Comparison of ENCODE assay signal across 10 cellular contexts in the genomic region with DNA sequence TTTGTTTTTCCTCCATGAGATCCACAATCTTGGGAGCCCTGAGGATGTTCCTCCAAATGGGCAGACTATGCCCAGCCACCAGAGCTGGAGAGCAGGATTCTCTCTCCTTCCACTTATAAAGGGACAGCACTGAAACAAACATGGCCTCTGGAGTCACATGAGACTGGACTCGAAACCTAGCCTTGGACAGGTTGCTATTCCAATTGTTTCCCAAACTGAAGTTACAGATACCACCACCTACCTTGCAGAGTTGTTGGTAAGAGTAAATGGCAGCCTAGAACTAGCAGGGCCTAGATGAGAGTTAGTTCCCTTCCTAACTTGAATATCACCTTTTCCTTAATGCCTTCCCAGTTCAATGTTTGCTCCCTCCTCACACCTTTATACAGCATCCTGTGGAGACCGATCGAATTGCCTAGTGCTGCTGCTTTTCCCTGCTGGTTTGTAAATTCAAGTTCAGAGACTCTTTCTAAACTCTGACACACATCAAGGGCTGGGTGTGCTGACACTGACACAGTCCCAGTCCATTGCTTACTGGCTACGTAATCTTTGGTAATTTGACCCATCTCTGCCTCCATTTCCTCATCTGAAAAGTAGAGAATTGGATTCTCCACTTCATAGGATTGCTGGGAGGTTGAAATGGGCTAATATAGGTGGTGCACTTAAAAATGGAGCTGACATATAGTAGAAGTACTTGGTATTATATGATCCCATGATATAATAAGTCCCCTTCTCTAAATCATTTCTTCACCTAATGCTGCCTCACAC. TPM values are rescaled to one million over a fixed set of nuclear protein-coding genes. Genes with fewer than 3 reads are reported as not detected.
DNase-seq lines count a peak whose midpoint lies in the region; ATAC-seq and TF ChIP-seq lines count a peak whose summit lies in the region.
"Had no signal": no experiment of that assay in that cellular context is flagged by ENCODE, and none has a peak within 500 bp of the region (broad histone marks: within the 10 kb centered on the region; RNA-seq: fewer than 3 reads in every experiment).

No MANE protein-coding gene starts in this region.

- H3K9me3 Mint-ChIP-seq in CD4-positive, alpha-beta T cell: no peaks in the 10 kb centered on the region

- no peak overlapping the region for H3K27ac ChIP-seq in CD4-positive, alpha-beta T cell (ENCODE audit: low read depth, low read length)
- H3K27ac ChIP-seq in Karpas-422 (ENCODE audit: low read length) (no peak overlapping the region), colonic mucosa (peak overlapping the region; percentile 90), osteoblast (ENCODE audit: low read depth, low read length) (peak overlapping the region; percentile 81)

- H3K79me2 ChIP-seq in Karpas-422 (ENCODE audit: low read length) (peaks cover 24% of the 10 kb centered on the region), osteoblast (ENCODE audit: insufficient read depth, low read length) (peaks cover 32% of the 10 kb centered on the region)

- H3K27me3 Mint-ChIP-seq in CD4-positive, alpha-beta T cell: no peaks in the 10 kb centered on the region

- peak overlapping the region; percentile 54 for H3K4me3 Mint-ChIP-seq in CD4-positive, alpha-beta T cell

- peak overlapping the region; percentile 92 for H3K4me2 ChIP-seq in Karpas-422 (ENCODE audit: low read depth, low read length, poor library complexity, severe bottlenecking)
- peak overlapping the region; percentile 93 for H3K4me2 ChIP-seq in osteoblast (ENCODE audit: insufficient read depth, low read length)

- no peaks in the 10 kb centered on the region for H3K27me3 ChIP-seq in CD4-positive, alpha-beta T cell (ENCODE audit: control insufficient read depth, insufficient read depth, low read length)
- H3K27me3 ChIP-seq in Karpas-422 (ENCODE audit: low read length) (no peaks in the 10 kb centered on the region), colonic mucosa (no peaks in the 10 kb centered on the region), osteoblast (ENCODE audit: insufficient read depth, low read length) (no peaks in the 10 kb centered on the region)

- H3K4me1 ChIP-seq in Karpas-422 (ENCODE audit: low read length) (peaks cover 38% of the 10 kb centered on the region), colonic mucosa (peaks cover 10% of the 10 kb centered on the region), osteoblast (ENCODE audit: insufficient read depth, low read length) (peaks cover 27% of the 10 kb centered on the region)

- POLR2A ChIA-PET in CD4-positive, alpha-beta T cell (lab: Charles Lee): interaction anchor here (0.6 to 6.3 kb wide), 6 partner anchors 10 to 269 kb away, joined by 3 to 294 read pairs (median 65); partner anchors contain the start of genes MAN2C1, SIN3A, SNUPN and SNX33

- peaks cover 21% of the 10 kb centered on the region for H4K20me1 ChIP-seq in Karpas-422 (ENCODE audit: insufficient read depth, low read depth, low read length)
- H4K20me1 ChIP-seq in osteoblast (ENCODE audit: insufficient read depth, low read length): peaks cover 13% of the 10 kb centered on the region

- TF ChIP-seq CTCF in CD4-positive, alpha-beta T cell (IDR thresholded peaks at IDR 0.05): no peak
- TF ChIP-seq CTCF in colonic mucosa (IDR thresholded peaks at IDR 0.05): no peak
- no peak for TF ChIP-seq CTCF in osteoblast (IDR thresholded peaks at IDR 0.05; ENCODE audit: extremely low read depth, low read depth, low read length)

- H3K4me3 ChIP-seq in Karpas-422 (ENCODE audit: low read length) (no peak overlapping the region), colonic mucosa (no peak overlapping the region), osteoblast (ENCODE audit: insufficient read depth, low read length) (peak overlapping the region; percentile 99)

- peak overlapping the region; percentile 85 for H3K27ac Mint-ChIP-seq in CD4-positive, alpha-beta T cell

- intact Hi-C loops in CD4-positive, alpha-beta T cell (cut with DNase I, micrococcal nuclease): loop anchor here in 1 of 2 experiments (2.0 kb wide), 1 partner anchor 181 kb away; no protein-coding TSS in a partner anchor
- intact Hi-C loops in colonic mucosa (cut with DNase I): loop anchor here (5.0 kb wide), 1 partner anchor 40 kb away; no protein-coding TSS in a partner anchor

- H2AFZ ChIP-seq in Karpas-422 (ENCODE audit: low read length) (no peak overlapping the region), osteoblast (ENCODE audit: low read length) (no peak overlapping the region)

- CTCF ChIA-PET in CD4-positive, alpha-beta T cell (lab: Charles Lee): interaction anchor here (1.0 to 3.5 kb wide), 4 partner anchors 10 to 270 kb away, joined by 3 to 18 read pairs (median 6); partner anchors contain the start of genes SNUPN and SNX33

- no peak overlapping the region for H3K9ac ChIP-seq in Karpas-422 (ENCODE audit: low read length)
- peak overlapping the region in 1 of 2 donors; percentile 24 for H3K9ac ChIP-seq in colonic mucosa (ENCODE audit: low read depth in 2 of 2, low read length in 2 of 2)

- no peak for DNase-seq in CD4-positive, alpha-beta T cell
- DNase-seq in Karpas-422 (no peak), colonic mucosa (no peak), osteoblast (ENCODE audit: insufficient read length, low spot score, missing footprints) (no peak), AML-193 (lab: John Stamatoyannopoulos, UW) (no peak), HuH-7.5 (ENCODE audit: low spot score) (no peak)
- DNase-seq in activated effector memory CD4-positive, alpha-beta T cell treated with anti-CD3 and anti-CD28 coated beads, Interleukin-2, amount 50 U/mL, for 16 hours: no peak
- DNase-seq: NCI-H1092 treated with DMSO at 0.1 percent for 48 hours; stimulated activated CD4-positive, alpha-beta T cell treated with anti-CD3 and anti-CD28 coated beads, Interleukin-2, amount 100 ng/mL, for 24 hours had no signal

- H3K36me3 Mint-ChIP-seq in CD4-positive, alpha-beta T cell (ENCODE audit: low read depth): peaks cover 35% of the 10 kb centered on the region

- peaks cover 35% of the 10 kb centered on the region for H3K4me1 Mint-ChIP-seq in CD4-positive, alpha-beta T cell (ENCODE audit: low read depth)

- no peak for ATAC-seq in CD4-positive, alpha-beta T cell (ENCODE audit: poor library complexity)
- ATAC-seq in GM21619 (IDR thresholded peaks at IDR 0.05; ENCODE audit: unreplicated experiment): no peak

- H3K36me3 ChIP-seq in Karpas-422 (ENCODE audit: insufficient read depth, low read length): no peaks in the 10 kb centered on the region
- H3K36me3 ChIP-seq in colonic mucosa: no peaks in the 10 kb centered on the region
- H3K36me3 ChIP-seq in osteoblast (ENCODE audit: insufficient read depth, low read length): no peaks in the 10 kb centered on the region

- no peaks in the 10 kb centered on the region for H3K9me3 ChIP-seq in CD4-positive, alpha-beta T cell (ENCODE audit: control insufficient read depth, low read length)
- no peaks in the 10 kb centered on the region for H3K9me3 ChIP-seq in Karpas-422 (ENCODE audit: low read length)
- H3K9me3 ChIP-seq in colonic mucosa: no peaks in the 10 kb centered on the region
- no peaks in the 10 kb centered on the region for H3K9me3 ChIP-seq in osteoblast (ENCODE audit: low read depth, low read length)

- no peaks in the 10 kb centered on the region for H3K9me2 ChIP-seq in Karpas-422 (replicated peaks; ENCODE audit: insufficient read depth, low read length)

RNA-seq across cellular contexts. Expression of gene IMP3, which starts 2.6 kb away (rescaled TPM):
- total RNA-seq in CD4-positive, alpha-beta T cell: 10 to 100 TPM; 48.4 to 50.4 TPM
- total RNA-seq in Karpas-422 (2014; rRNA removed; shearing (Covaris generic); ENCODE audit: low replicate concordance): 82.7 and 119 TPM in 2 replicates
- total RNA-seq in colonic mucosa (10 to 100 TPM; 55.3 to 94.6 TPM), osteoblast (46.6 and 64.4 TPM in 2 replicates)

RNA-seq across cellular contexts. Expression of gene SNX33, which starts 10.3 kb away (rescaled TPM):
- under 1 TPM; 0.59 to 0.82 TPM for total RNA-seq in CD4-positive, alpha-beta T cell
- 0.07 TPM in 1 of 2 replicates, not detected in the other for total RNA-seq in Karpas-422 (2014; rRNA removed; shearing (Covaris generic); ENCODE audit: low replicate concordance)
- 10 to 100 TPM; 26.2 to 28.1 TPM for total RNA-seq in colonic mucosa
- total RNA-seq in osteoblast: 38.0 and 39.8 TPM in 2 replicates

RNA-seq across cellular contexts. Expression of gene SNUPN, which starts 11.9 kb away (rescaled TPM):
- 10 to 100 TPM; 10.0 to 11.6 TPM for total RNA-seq in CD4-positive, alpha-beta T cell
- total RNA-seq in Karpas-422 (2014; rRNA removed; shearing (Covaris generic); ENCODE audit: low replicate concordance): 18.9 and 33.9 TPM in 2 replicates
- total RNA-seq in colonic mucosa: 10 to 100 TPM; 19.1 to 20.7 TPM
- total RNA-seq in osteoblast: 30.4 and 30.9 TPM in 2 replicates

RNA-seq across cellular contexts. Expression of gene PTPN9, which starts 58.3 kb away (rescaled TPM):
- total RNA-seq in CD4-positive, alpha-beta T cell: 1 to 10 TPM; 8.1 to 8.2 TPM
- total RNA-seq in Karpas-422 (2014; rRNA removed; shearing (Covaris generic); ENCODE audit: low replicate concordance): 22.4 and 31.2 TPM in 2 replicates
- total RNA-seq in colonic mucosa (10 to 100 TPM; 31.1 to 32.3 TPM), osteoblast (23.9 and 24.2 TPM in 2 replicates)

Comparison
In these comparisons a context has a peak if more than half of its experiments do, and no peak if none do; other contexts are left out.
1. H3K27ac ChIP-seq: peak in colonic mucosa (single experiment) and osteoblast (single experiment); none in CD4-positive, alpha-beta T cell (single experiment) and Karpas-422 (single experiment).
2. RNA of gene SNX33, which starts 10.3 kb away (total RNA-seq): 38.0 to 39.8 TPM in osteoblast and 26.2 to 28.1 TPM in colonic mucosa; 0.59 to 0.82 TPM in CD4-positive, alpha-beta T cell and 0.07 TPM in Karpas-422; every median in the first group is over 10 times any median in the second.